ENCODE assay signal across 14 cellular contexts in the genomic region with DNA sequence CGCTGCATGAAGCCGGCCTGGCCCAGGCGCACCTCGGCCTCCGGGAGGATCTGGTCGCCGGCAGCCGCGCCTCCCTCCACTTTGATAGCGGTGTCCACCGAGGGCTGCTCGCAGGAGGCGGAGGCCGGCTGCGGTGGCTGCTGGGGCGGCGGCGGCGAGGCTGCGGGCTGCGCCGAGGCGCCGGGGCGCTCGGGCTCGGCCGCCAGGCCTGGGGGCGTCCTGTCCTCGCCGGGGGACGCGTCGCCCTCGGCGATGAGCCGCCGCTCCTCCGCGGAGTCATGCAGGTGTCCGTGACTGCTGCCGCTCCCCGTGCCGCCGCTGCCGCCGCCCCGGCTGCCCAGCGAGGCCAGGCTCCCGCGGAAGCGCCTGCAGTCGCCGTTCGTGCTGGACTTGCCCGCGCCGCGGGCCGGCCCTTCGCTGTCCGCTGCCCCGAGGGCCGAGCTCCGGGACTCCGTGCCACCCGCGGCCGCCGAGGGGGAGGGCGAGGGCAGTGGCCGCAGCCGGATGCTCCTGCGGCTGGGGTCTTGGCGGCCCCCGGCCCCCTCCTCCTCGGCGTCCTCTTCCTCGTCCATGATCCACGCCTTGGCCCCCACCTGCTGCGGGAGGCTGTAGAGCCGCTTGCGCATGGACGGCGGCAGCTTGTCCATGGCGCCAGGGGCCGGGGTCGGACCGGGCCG. TPM values are rescaled to one million over a fixed set of nuclear protein-coding genes. Genes with fewer than 3 reads are reported as not detected.
A peak's percentile ranks its signal among the peaks of the same experiment; 100 is the strongest.
DNase-seq lines count a peak whose midpoint lies in the region; ATAC-seq and TF ChIP-seq lines count a peak whose summit lies in the region.
"Had no signal": no experiment of that assay in that cellular context is flagged by ENCODE, and none has a peak within 500 bp of the region (broad histone marks: within the 10 kb centered on the region; RNA-seq: fewer than 3 reads in every experiment).

No MANE protein-coding gene starts in this region.

- no peak for TF ChIP-seq EP300 in sigmoid colon (IDR thresholded peaks at IDR 0.05)

- peaks cover 5% of the 10 kb centered on the region for H3K4me1 ChIP-seq in Panc1 (ENCODE audit: control insufficient read depth, insufficient read depth, low read length)
- H3K4me1 ChIP-seq in iPS-18a (ENCODE audit: control insufficient read depth, low read depth, low read length): peaks cover 21% of the 10 kb centered on the region
- H3K4me1 ChIP-seq in sigmoid colon: peaks cover 0 to 27% (median 23%) of the 10 kb centered on the region in 4 donors
- peaks cover 0 to 5% of the 10 kb centered on the region in 2 donors for H3K4me1 ChIP-seq in adrenal gland (replicated peaks in 1 of 2)

- ATAC-seq in Panc1: peak; percentile 38
- no peak for ATAC-seq in HG03432 (IDR thresholded peaks at IDR 0.05; ENCODE audit: unreplicated experiment)
- no peak for ATAC-seq in GM21825 (IDR thresholded peaks at IDR 0.05; ENCODE audit: unreplicated experiment)
- ATAC-seq: activated CD8-positive, alpha-beta T cell treated with anti-CD3 and anti-CD28 coated beads for 36 hours; activated naive CD4-positive, alpha-beta T cell treated with anti-CD3 and anti-CD28 coated beads, Interleukin-2, amount 50 U/mL, for 72 hours had no signal

- WGBS in sigmoid colon, 2 donors: 1 to 2% methylated on average over 90 of the region's 90 CpGs
- 1 to 2% (median 2%) methylated on average over 23 to 90 of the region's 90 CpGs; no CpG with 5 or more reads in 1 of the 4 donors for WGBS in adrenal gland, 4 donors

- H3K9ac ChIP-seq in iPS-18a (ENCODE audit: low read length): peak overlapping the region; percentile 58

- no peak for TF ChIP-seq POLR2A in sigmoid colon (IDR thresholded peaks at IDR 0.05)
- TF ChIP-seq POLR2A in adrenal gland (IDR thresholded peaks at IDR 0.05): no peak

- H3K27ac ChIP-seq in Panc1 (ENCODE audit: low read length): no peak overlapping the region
- H3K27ac ChIP-seq in iPS-18a (ENCODE audit: low read length): no peak overlapping the region
- H3K27ac ChIP-seq in sigmoid colon: no peak overlapping the region
- no peak overlapping the region for H3K27ac ChIP-seq in adrenal gland
- H3K27ac ChIP-seq: SK-N-MC had no signal

- in situ Hi-C loops in GM13977 (cut with MboI; ENCODE audit: low pct_unique_long_range_greater_than_20kb, low sequenced_read_pairs, unreplicated experiment): no loop called here
- in situ Hi-C loops in Panc1 (cut with HindIII; ENCODE audit: low pct_unique_long_range_greater_than_20kb, low sequenced_read_pairs): no loop called here

- H3K4me3 ChIP-seq in Panc1 (ENCODE audit: low read depth in 2 of 2, low read length in 2 of 2): peak overlapping the region in 1 of 2 experiments; percentile 38; a peak in 2 of 4 replicates
- H3K4me3 ChIP-seq in iPS-18a (ENCODE audit: low read length): peak overlapping the region; percentile 56
- peak overlapping the region in 3 of 4 donors; percentile 31 to 47 (median 46) for H3K4me3 ChIP-seq in sigmoid colon
- H3K4me3 ChIP-seq in adrenal gland: peak overlapping the region in 1 of 4 donors; percentile 29
- H3K4me3 ChIP-seq: SK-N-MC had no signal

- H3K27me3 ChIP-seq in Panc1 (ENCODE audit: control insufficient read depth, insufficient read depth, low read length) (peaks cover 10% of the 10 kb centered on the region; the same call in 1 of the 2 replicates), iPS-18a (ENCODE audit: control insufficient read depth, insufficient read depth, low read length) (peaks cover 42% of the 10 kb centered on the region), sigmoid colon (peaks cover 35 to 88% (median 49%) of the 10 kb centered on the region in 3 donors), adrenal gland (peaks cover 50% of the 10 kb centered on the region)

- DNase-seq in GM13977 (ENCODE audit: low spot score): peak; percentile 43
- no peak for DNase-seq in Panc1 (ENCODE audit: low read depth, low spot score)
- DNase-seq in sigmoid colon: no peak
- no peak for DNase-seq in adrenal gland
- no peak for DNase-seq in NK-92 (lab: John Stamatoyannopoulos, UW; ENCODE audit: unreplicated experiment)
- DNase-seq: activated CD8-positive, alpha-beta T cell treated with anti-CD3 and anti-CD28 coated beads for 36 hours; effector CD4-positive, alpha-beta T cell; NCI-H446 had no signal

- no peaks in the 10 kb centered on the region for H3K9me3 ChIP-seq in Panc1 (ENCODE audit: control insufficient read depth, insufficient read depth, low read depth, low read length)
- no peaks in the 10 kb centered on the region for H3K9me3 ChIP-seq in iPS-18a (ENCODE audit: control insufficient read depth, low read depth, low read length)
- no peaks in the 10 kb centered on the region for H3K9me3 ChIP-seq in sigmoid colon
- H3K9me3 ChIP-seq in adrenal gland (replicated peaks in 1 of 3): no peaks in the 10 kb centered on the region

- intact Hi-C loops in Panc1 (cut with micrococcal nuclease; ENCODE audit: unreplicated experiment) (no loop called here), sigmoid colon (cut with DNase I) (no loop called here), adrenal gland (cut with DNase I) (no loop called here)

- CTCF ChIA-PET in Panc1 (lab: Charles Lee): no interaction called here

- BruUV-seq in Panc1 (replicated peaks; lab: Mats Ljungman, UMichigan): no TSS peak

- no peaks in the 10 kb centered on the region for H3K36me3 ChIP-seq in Panc1 (ENCODE audit: control insufficient read depth, insufficient read depth, low read length)
- H3K36me3 ChIP-seq in iPS-18a (ENCODE audit: control insufficient read depth, low read depth, low read length): no peaks in the 10 kb centered on the region
- H3K36me3 ChIP-seq in sigmoid colon: no peaks in the 10 kb centered on the region
- no peaks in the 10 kb centered on the region for H3K36me3 ChIP-seq in adrenal gland (replicated peaks in 1 of 2)

- TF ChIP-seq CTCF in GM13977 (IDR thresholded peaks at IDR 0.05; ENCODE audit: extremely low read depth, insufficient read depth, missing control alignments): no peak
- TF ChIP-seq CTCF in Panc1 (IDR thresholded peaks at IDR 0.05): no peak
- TF ChIP-seq CTCF in sigmoid colon (IDR thresholded peaks at IDR 0.05): no peak
- TF ChIP-seq CTCF in adrenal gland (IDR thresholded peaks at IDR 0.05): no peak

- POLR2A ChIA-PET in Panc1 (lab: Charles Lee): no interaction called here

RNA-seq across cellular contexts. Expression of a gene that starts 1.0 kb away (rescaled TPM):
- 0.15 TPM for total RNA-seq in Panc1 (2021; ENCODE audit: unreplicated experiment)
- 0.04 TPM for polyA plus RNA-seq in Panc1 (2012; ENCODE audit: insufficient read length)
- not detected for total RNA-seq in sigmoid colon
- under 1 TPM in 2 of 3 donors, not detected in 1; under 0.01 to 0.04 TPM for polyA plus RNA-seq in sigmoid colon
- 1 to 10 TPM in 1 of 8 donors, under 1 TPM in 5, not detected in 2; 0.04 to 1.2 (median 0.31) TPM for total RNA-seq in adrenal gland
- polyA plus RNA-seq in adrenal gland: 1 to 10 TPM in 1 of 3 donors, under 1 TPM in 2; 0.20 to 1.0 (median 0.35) TPM
- total RNA-seq: activated CD8-positive, alpha-beta T cell treated with anti-CD3 and anti-CD28 coated beads for 36 hours; LHCN-M2 had no signal
